Comparison of ENCODE assay signal across 1 cellular context in the genomic region with DNA sequence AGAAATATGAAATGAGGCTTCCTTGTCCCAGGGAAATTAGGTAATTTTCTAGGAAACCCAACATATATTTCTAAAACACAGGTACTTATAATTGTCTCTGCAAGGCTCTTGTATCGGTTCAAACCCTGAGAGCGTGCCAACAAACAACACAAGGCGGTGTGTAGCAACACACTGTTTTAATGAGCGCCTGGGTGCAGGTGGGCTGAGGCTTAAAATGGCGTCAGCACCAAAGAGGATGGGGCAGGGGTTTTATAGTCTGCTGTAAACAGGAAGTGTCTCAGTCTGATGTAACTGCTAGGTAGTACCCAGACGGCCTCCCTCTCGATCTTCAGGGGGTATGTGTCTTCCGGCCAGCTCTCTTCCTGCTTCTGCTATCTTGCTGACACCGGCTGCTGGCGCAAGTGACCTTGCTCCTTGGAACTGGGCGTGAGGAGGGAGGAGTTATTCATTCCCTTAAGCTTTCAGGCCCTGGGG.
TF ChIP-seq lines count a peak whose summit lies in the region.

No MANE protein-coding gene starts in this region.

TF ChIP-seq in endothelial cell of umbilical vein, 7 proteins besides CTCF, POLR2A, EP300 and RAD21 (continued from another document):
- TF ChIP-seq MAX (IDR thresholded peaks at IDR 0.05; ENCODE audit: insufficient read depth, insufficient read length) = no peak
- TF ChIP-seq EZH2 (IDR thresholded peaks at IDR 0.05; ENCODE audit: borderline replicate concordance, low read depth, low read length, severe bottlenecking) = no peak
- no peak for TF ChIP-seq MYC (IDR thresholded peaks at IDR 0.05; ENCODE audit: low read depth, low read length)
